23 cellular contexts compared by ENCODE assay signal in the genomic region with DNA sequence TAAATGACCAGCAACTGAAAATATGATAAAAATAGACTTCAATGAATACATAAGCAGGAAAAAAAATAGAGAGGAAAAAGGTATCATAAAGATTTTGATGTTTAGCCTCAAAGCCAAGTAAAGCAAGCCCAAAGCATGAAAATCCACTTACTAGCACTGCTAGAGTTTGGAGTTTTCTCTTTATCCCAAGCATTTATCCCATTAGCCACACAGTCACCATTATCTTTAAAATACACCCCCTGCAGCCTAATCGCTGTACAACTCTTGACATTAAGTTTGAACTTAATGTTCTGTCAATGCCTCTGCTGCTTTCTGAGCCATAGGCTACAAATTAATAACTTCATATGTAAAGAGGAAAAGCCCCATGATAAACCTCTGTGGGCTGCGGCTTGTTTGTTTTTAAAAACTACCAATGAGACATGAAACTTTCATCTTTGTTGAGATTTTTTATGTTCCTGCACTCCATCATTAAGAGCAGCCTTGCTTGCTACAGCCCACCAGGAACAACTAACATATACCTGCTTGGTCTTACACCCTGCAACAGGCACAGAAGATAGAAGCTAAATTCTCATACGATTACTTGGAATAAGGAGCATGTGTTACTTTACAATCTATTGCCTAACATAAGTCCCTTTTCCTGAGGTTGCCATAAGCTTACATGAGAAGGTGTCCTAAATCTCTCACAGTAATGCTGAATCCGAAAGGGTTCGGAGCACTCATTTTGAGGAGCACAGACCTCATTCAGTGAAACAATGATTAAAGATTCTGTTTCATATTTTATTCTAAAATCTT.
"Had no signal": no experiment of that assay in that cellular context is flagged by ENCODE, and none has a peak within 500 bp of the region (broad histone marks: within the 10 kb centered on the region; RNA-seq: fewer than 3 reads in every experiment).

No MANE protein-coding gene starts in this region.

- H3K27ac ChIP-seq: esophagus muscularis mucosa, gastrocnemius medialis, heart right ventricle, neural progenitor cell, psoas muscle, right lobe of liver, testis, tibial nerve, upper lobe of right lung had no signal

- H3K27me3 Mint-ChIP-seq: naive thymus-derived CD8-positive, alpha-beta T cell; stimulated activated naive B cell treated with anti-CD40 and anti-IgM and Interleukin-4, amounts not matched to agents 10 μg/mL and 1 μg/mL and 100 μg/mL, for 72 hours; stimulated activated naive CD8-positive, alpha-beta T cell treated with anti-CD3 and anti-CD28 coated beads, Interleukin-15, amount 100 ng/mL, for 72 hours had no signal

- H3K4me3 ChIP-seq: esophagus muscularis mucosa, gastrocnemius medialis, heart right ventricle, mucosa of descending colon, neural progenitor cell, psoas muscle, right lobe of liver, testis, tibial nerve, upper lobe of right lung had no signal

- H3K4me2 ChIP-seq: neural progenitor cell had no signal

- FAIRE-seq: endometrium had no signal

- H3K9me3 Mint-ChIP-seq: neural progenitor cell; stimulated activated naive B cell treated with anti-CD40 and anti-IgM and Interleukin-4, amounts not matched to agents 10 μg/mL and 1 μg/mL and 100 μg/mL, for 72 hours; stimulated activated naive CD8-positive, alpha-beta T cell treated with anti-CD3 and anti-CD28 coated beads, Interleukin-15, amount 100 ng/mL, for 72 hours had no signal

- ATAC-seq: gastrocnemius medialis; heart right ventricle; left lobe of liver; mucosa of descending colon; naive thymus-derived CD8-positive, alpha-beta T cell; psoas muscle; right lobe of liver; stimulated activated naive B cell treated with anti-CD40 and anti-IgM and Interleukin-4, amounts not matched to agents 10 μg/mL and 1 μg/mL and 100 μg/mL, for 72 hours; stimulated activated naive CD8-positive, alpha-beta T cell treated with anti-CD3 and anti-CD28 coated beads, Interleukin-15, amount 100 ng/mL, for 72 hours; upper lobe of right lung had no signal

- DNase-seq: effector memory CD4-positive, alpha-beta T cell; gastrocnemius medialis; heart right ventricle; hypothalamus; islet precursor cell; mammary epithelial cell; mucosa of descending colon; naive thymus-derived CD8-positive, alpha-beta T cell; nucleus accumbens; psoas muscle; retina; right lobe of liver; stimulated activated CD4-positive, alpha-beta T cell treated with anti-CD3 and anti-CD28 coated beads, Interleukin-2, amount 100 ng/mL, for 24 hours; stimulated activated CD4-positive, alpha-beta T cell treated with anti-CD3 and anti-CD28 coated beads, Interleukin-4, amount 100 ng/mL, for 4 hours; stimulated activated naive B cell treated with anti-CD40 and anti-IgM and Interleukin-4, amounts not matched to agents 10 μg/mL and 1 μg/mL and 100 μg/mL, for 72 hours; stimulated activated naive CD8-positive, alpha-beta T cell treated with anti-CD3 and anti-CD28 coated beads, Interleukin-15, amount 100 ng/mL, for 72 hours; testis; upper lobe of right lung had no signal

- H3K4me1 Mint-ChIP-seq: stimulated activated naive B cell treated with anti-CD40 and anti-IgM and Interleukin-4, amounts not matched to agents 10 μg/mL and 1 μg/mL and 100 μg/mL, for 72 hours; stimulated activated naive CD8-positive, alpha-beta T cell treated with anti-CD3 and anti-CD28 coated beads, Interleukin-15, amount 100 ng/mL, for 72 hours had no signal

- H3K9ac ChIP-seq: neural progenitor cell had no signal

- H3K9me3 ChIP-seq: esophagus muscularis mucosa, gastrocnemius medialis, heart right ventricle, mucosa of descending colon, psoas muscle, right lobe of liver, testis, tibial nerve, upper lobe of right lung had no signal

- H3K36me3 ChIP-seq: esophagus muscularis mucosa, gastrocnemius medialis, heart right ventricle, neural progenitor cell, right lobe of liver, tibial nerve, upper lobe of right lung had no signal

- H3K27ac Mint-ChIP-seq: naive thymus-derived CD8-positive, alpha-beta T cell; neural progenitor cell; stimulated activated naive B cell treated with anti-CD40 and anti-IgM and Interleukin-4, amounts not matched to agents 10 μg/mL and 1 μg/mL and 100 μg/mL, for 72 hours; stimulated activated naive CD8-positive, alpha-beta T cell treated with anti-CD3 and anti-CD28 coated beads, Interleukin-15, amount 100 ng/mL, for 72 hours had no signal

- H3K27me3 ChIP-seq: esophagus muscularis mucosa, gastrocnemius medialis, heart right ventricle, neural progenitor cell, right lobe of liver, testis, tibial nerve, upper lobe of right lung had no signal

- H3K4me1 ChIP-seq: gastrocnemius medialis, psoas muscle, upper lobe of right lung had no signal

- H2AFZ ChIP-seq: neural progenitor cell had no signal

- H3K4me3 Mint-ChIP-seq: naive thymus-derived CD8-positive, alpha-beta T cell; neural progenitor cell; stimulated activated naive B cell treated with anti-CD40 and anti-IgM and Interleukin-4, amounts not matched to agents 10 μg/mL and 1 μg/mL and 100 μg/mL, for 72 hours; stimulated activated naive CD8-positive, alpha-beta T cell treated with anti-CD3 and anti-CD28 coated beads, Interleukin-15, amount 100 ng/mL, for 72 hours had no signal
